1 cellular context compared by ENCODE assay signal in genomic region chr16:23556881-23557778, GRCh38.
A peak's percentile ranks its signal among the peaks of the same experiment; 100 is the strongest.
TF ChIP-seq lines count a peak whose summit lies in the region.

Gene EARS2, minus strand, starts transcription at chr16:23557350. Its CDS starts 7 bp downstream, at chr16:23557343.
Gene UBFD1, plus strand, starts transcription at chr16:23557727. Its CDS starts 16 bp downstream, at chr16:23557743.

TF ChIP-seq in HepG2, 621 proteins besides CTCF, POLR2A, EP300 and RAD21 (continued from another document and continues in another):
- TF ChIP-seq JUN (CRISPR knock-in tag; IDR thresholded peaks at IDR 0.05) (peak; percentile 28; the same call in 1 of the 2 replicates), ZNF274 (CRISPR knock-in tag; IDR thresholded peaks at IDR 0.05) (peak; percentile 98), ZNF674 (CRISPR knock-in tag; IDR thresholded peaks at IDR 0.05; ENCODE audit: low read depth) (no peak), HDAC2 (CRISPR knock-in tag; IDR thresholded peaks at IDR 0.05) (peak; percentile 87), MIER3 (CRISPR knock-in tag; IDR thresholded peaks at IDR 0.05; ENCODE audit: borderline replicate concordance) (peak; percentile 92; the same call in 1 of the 2 replicates), TP53 (CRISPR knock-in tag; conservative IDR thresholded peaks at IDR 0.05) (peak; percentile 95), ZNF121 (CRISPR knock-in tag; IDR thresholded peaks at IDR 0.05) (peak; percentile 79), MIER2 (CRISPR knock-in tag; IDR thresholded peaks at IDR 0.05) (peak; percentile 43; the same call in 1 of the 2 replicates), ZNF253 (CRISPR knock-in tag; IDR thresholded peaks at IDR 0.05; ENCODE audit: borderline replicate concordance) (peak; percentile 51; the same call in 1 of the 2 replicates), ZNF75D (CRISPR knock-in tag; IDR thresholded peaks at IDR 0.05; ENCODE audit: borderline replicate concordance) (no peak), ZNF557 (CRISPR knock-in tag; IDR thresholded peaks at IDR 0.05) (no peak; the same call in 1 of the 2 replicates), FIP1L1 (IDR thresholded peaks at IDR 0.05; ENCODE audit: borderline replicate concordance, insufficient read depth, low read depth, low read length) (peak; percentile 96; the same call in 1 of the 2 replicates), EHMT2 (IDR thresholded peaks at IDR 0.05; ENCODE audit: borderline replicate concordance, low read depth, low read length) (no peak; the same call in 1 of the 2 replicates), ZFX (CRISPR knock-in tag; IDR thresholded peaks at IDR 0.05; ENCODE audit: low read depth) (peak; percentile 91), ZHX1 (CRISPR knock-in tag; IDR thresholded peaks at IDR 0.05; ENCODE audit: low read depth) (peak; percentile 41; the same call in 1 of the 2 replicates), ZNF331 (CRISPR knock-in tag; IDR thresholded peaks at IDR 0.05) (peak; percentile 90), ZNF607 (CRISPR knock-in tag; IDR thresholded peaks at IDR 0.05; ENCODE audit: borderline replicate concordance) (peak; percentile 25; the same call in 1 of the 2 replicates), AHR (CRISPR knock-in tag; IDR thresholded peaks at IDR 0.05) (peak; percentile 97), GPBP1L1 (CRISPR knock-in tag; IDR thresholded peaks at IDR 0.05) (no peak), KDM6A (CRISPR knock-in tag; IDR thresholded peaks at IDR 0.05; ENCODE audit: low read depth) (0 out of 2 replicates have a peak, but pooled peaks have one; percentile 33), MZF1 (CRISPR knock-in tag; IDR thresholded peaks at IDR 0.05; ENCODE audit: borderline replicate concordance) (no peak), ZNF766 (CRISPR knock-in tag; IDR thresholded peaks at IDR 0.05; ENCODE audit: borderline replicate concordance) (peak; percentile 91; the same call in 1 of the 2 replicates), ZNF326 (CRISPR knock-in tag; IDR thresholded peaks at IDR 0.05; ENCODE audit: borderline replicate concordance) (no peak), TBL1XR1 (IDR thresholded peaks at IDR 0.05; ENCODE audit: borderline replicate concordance, low read length, partially characterized antibody) (peak; percentile 71), SNAI1 (CRISPR knock-in tag; IDR thresholded peaks at IDR 0.05; ENCODE audit: borderline replicate concordance) (peak; percentile 99), ELF3 (CRISPR knock-in tag; IDR thresholded peaks at IDR 0.05) (peak; percentile 93), ZNF446 (CRISPR knock-in tag; IDR thresholded peaks at IDR 0.05) (no peak), ZNF33B (CRISPR knock-in tag; IDR thresholded peaks at IDR 0.05) (peak; percentile 71; the same call in 1 of the 2 replicates)
- TF ChIP-seq, protein P1, sequence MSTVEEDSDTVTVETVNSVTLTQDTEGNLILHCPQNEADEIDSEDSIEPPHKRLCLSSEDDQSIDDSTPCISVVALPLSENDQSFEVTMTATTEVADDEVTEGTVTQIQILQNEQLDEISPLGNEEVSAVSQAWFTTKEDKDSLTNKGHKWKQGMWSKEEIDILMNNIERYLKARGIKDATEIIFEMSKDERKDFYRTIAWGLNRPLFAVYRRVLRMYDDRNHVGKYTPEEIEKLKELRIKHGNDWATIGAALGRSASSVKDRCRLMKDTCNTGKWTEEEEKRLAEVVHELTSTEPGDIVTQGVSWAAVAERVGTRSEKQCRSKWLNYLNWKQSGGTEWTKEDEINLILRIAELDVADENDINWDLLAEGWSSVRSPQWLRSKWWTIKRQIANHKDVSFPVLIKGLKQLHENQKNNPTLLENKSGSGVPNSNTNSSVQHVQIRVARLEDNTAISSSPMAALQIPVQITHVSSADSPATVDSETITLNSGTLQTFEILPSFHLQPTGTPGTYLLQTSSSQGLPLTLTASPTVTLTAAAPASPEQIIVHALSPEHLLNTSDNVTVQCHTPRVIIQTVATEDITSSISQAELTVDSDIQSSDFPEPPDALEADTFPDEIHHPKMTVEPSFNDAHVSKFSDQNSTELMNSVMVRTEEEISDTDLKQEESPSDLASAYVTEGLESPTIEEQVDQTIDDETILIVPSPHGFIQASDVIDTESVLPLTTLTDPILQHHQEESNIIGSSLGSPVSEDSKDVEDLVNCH (CRISPR knock-in tag; IDR thresholded peaks at IDR 0.05), result peak; percentile 55; the same call in 1 of the 2 replicates
- TF ChIP-seq, protein P2, sequence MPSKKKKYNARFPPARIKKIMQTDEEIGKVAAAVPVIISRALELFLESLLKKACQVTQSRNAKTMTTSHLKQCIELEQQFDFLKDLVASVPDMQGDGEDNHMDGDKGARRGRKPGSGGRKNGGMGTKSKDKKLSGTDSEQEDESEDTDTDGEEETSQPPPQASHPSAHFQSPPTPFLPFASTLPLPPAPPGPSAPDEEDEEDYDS (CRISPR knock-in tag; IDR thresholded peaks at IDR 0.05), result peak; percentile 82
- TF ChIP-seq, protein P3, sequence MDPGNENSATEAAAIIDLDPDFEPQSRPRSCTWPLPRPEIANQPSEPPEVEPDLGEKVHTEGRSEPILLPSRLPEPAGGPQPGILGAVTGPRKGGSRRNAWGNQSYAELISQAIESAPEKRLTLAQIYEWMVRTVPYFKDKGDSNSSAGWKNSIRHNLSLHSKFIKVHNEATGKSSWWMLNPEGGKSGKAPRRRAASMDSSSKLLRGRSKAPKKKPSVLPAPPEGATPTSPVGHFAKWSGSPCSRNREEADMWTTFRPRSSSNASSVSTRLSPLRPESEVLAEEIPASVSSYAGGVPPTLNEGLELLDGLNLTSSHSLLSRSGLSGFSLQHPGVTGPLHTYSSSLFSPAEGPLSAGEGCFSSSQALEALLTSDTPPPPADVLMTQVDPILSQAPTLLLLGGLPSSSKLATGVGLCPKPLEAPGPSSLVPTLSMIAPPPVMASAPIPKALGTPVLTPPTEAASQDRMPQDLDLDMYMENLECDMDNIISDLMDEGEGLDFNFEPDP (CRISPR knock-in tag; conservative IDR thresholded peaks at IDR 0.05), result peak; percentile 95; the same call in 1 of the 2 replicates
- TF ChIP-seq, protein P4, sequence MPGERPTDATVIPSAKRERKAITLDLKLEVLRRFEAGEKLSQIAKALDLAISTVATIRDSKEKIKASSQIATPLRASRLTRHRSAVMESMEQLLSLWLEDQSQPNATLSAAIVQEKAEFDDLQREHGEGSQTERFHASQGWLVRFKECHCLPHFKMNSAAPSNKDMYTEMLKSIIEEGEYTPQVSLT (CRISPR knock-in tag; IDR thresholded peaks at IDR 0.05; ENCODE audit: borderline replicate concordance, low read depth), result no peak
- TF ChIP-seq, protein P5, sequence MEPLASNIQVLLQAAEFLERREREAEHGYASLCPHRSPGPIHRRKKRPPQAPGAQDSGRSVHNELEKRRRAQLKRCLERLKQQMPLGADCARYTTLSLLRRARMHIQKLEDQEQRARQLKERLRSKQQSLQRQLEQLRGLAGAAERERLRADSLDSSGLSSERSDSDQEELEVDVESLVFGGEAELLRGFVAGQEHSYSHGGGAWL (CRISPR knock-in tag; IDR thresholded peaks at IDR 0.05), result peak; percentile 99
- TF ChIP-seq, protein P6, sequence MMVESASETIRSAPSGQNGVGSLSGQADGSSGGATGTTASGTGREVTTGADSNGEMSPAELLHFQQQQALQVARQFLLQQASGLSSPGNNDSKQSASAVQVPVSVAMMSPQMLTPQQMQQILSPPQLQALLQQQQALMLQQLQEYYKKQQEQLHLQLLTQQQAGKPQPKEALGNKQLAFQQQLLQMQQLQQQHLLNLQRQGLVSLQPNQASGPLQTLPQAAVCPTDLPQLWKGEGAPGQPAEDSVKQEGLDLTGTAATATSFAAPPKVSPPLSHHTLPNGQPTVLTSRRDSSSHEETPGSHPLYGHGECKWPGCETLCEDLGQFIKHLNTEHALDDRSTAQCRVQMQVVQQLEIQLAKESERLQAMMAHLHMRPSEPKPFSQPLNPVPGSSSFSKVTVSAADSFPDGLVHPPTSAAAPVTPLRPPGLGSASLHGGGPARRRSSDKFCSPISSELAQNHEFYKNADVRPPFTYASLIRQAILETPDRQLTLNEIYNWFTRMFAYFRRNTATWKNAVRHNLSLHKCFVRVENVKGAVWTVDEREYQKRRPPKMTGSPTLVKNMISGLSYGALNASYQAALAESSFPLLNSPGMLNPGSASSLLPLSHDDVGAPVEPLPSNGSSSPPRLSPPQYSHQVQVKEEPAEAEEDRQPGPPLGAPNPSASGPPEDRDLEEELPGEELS (CRISPR knock-in tag; IDR thresholded peaks at IDR 0.05), result peak; percentile 74
- TF ChIP-seq, protein P7, sequence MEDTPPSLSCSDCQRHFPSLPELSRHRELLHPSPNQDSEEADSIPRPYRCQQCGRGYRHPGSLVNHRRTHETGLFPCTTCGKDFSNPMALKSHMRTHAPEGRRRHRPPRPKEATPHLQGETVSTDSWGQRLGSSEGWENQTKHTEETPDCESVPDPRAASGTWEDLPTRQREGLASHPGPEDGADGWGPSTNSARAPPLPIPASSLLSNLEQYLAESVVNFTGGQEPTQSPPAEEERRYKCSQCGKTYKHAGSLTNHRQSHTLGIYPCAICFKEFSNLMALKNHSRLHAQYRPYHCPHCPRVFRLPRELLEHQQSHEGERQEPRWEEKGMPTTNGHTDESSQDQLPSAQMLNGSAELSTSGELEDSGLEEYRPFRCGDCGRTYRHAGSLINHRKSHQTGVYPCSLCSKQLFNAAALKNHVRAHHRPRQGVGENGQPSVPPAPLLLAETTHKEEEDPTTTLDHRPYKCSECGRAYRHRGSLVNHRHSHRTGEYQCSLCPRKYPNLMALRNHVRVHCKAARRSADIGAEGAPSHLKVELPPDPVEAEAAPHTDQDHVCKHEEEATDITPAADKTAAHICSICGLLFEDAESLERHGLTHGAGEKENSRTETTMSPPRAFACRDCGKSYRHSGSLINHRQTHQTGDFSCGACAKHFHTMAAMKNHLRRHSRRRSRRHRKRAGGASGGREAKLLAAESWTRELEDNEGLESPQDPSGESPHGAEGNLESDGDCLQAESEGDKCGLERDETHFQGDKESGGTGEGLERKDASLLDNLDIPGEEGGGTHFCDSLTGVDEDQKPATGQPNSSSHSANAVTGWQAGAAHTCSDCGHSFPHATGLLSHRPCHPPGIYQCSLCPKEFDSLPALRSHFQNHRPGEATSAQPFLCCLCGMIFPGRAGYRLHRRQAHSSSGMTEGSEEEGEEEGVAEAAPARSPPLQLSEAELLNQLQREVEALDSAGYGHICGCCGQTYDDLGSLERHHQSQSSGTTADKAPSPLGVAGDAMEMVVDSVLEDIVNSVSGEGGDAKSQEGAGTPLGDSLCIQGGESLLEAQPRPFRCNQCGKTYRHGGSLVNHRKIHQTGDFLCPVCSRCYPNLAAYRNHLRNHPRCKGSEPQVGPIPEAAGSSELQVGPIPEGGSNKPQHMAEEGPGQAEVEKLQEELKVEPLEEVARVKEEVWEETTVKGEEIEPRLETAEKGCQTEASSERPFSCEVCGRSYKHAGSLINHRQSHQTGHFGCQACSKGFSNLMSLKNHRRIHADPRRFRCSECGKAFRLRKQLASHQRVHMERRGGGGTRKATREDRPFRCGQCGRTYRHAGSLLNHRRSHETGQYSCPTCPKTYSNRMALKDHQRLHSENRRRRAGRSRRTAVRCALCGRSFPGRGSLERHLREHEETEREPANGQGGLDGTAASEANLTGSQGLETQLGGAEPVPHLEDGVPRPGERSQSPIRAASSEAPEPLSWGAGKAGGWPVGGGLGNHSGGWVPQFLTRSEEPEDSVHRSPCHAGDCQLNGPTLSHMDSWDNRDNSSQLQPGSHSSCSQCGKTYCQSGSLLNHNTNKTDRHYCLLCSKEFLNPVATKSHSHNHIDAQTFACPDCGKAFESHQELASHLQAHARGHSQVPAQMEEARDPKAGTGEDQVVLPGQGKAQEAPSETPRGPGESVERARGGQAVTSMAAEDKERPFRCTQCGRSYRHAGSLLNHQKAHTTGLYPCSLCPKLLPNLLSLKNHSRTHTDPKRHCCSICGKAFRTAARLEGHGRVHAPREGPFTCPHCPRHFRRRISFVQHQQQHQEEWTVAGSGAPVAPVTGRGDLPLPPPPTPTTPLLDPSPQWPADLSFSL (CRISPR knock-in tag; IDR thresholded peaks at IDR 0.05), result no peak
- TF ChIP-seq, protein P8, sequence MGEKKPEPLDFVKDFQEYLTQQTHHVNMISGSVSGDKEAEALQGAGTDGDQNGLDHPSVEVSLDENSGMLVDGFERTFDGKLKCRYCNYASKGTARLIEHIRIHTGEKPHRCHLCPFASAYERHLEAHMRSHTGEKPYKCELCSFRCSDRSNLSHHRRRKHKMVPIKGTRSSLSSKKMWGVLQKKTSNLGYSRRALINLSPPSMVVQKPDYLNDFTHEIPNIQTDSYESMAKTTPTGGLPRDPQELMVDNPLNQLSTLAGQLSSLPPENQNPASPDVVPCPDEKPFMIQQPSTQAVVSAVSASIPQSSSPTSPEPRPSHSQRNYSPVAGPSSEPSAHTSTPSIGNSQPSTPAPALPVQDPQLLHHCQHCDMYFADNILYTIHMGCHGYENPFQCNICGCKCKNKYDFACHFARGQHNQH (CRISPR knock-in tag; IDR thresholded peaks at IDR 0.05), result peak; percentile 100
- TF ChIP-seq, protein P9, sequence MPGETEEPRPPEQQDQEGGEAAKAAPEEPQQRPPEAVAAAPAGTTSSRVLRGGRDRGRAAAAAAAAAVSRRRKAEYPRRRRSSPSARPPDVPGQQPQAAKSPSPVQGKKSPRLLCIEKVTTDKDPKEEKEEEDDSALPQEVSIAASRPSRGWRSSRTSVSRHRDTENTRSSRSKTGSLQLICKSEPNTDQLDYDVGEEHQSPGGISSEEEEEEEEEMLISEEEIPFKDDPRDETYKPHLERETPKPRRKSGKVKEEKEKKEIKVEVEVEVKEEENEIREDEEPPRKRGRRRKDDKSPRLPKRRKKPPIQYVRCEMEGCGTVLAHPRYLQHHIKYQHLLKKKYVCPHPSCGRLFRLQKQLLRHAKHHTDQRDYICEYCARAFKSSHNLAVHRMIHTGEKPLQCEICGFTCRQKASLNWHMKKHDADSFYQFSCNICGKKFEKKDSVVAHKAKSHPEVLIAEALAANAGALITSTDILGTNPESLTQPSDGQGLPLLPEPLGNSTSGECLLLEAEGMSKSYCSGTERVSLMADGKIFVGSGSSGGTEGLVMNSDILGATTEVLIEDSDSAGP (CRISPR knock-in tag; IDR thresholded peaks at IDR 0.05; ENCODE audit: borderline replicate concordance), result peak; percentile 100
